Comparison of ENCODE assay signal across 15 cellular contexts in genomic region chr6:33697845-33698244, GRCh38. TPM values are rescaled to one million over a fixed set of nuclear protein-coding genes. Genes with fewer than 3 reads are reported as not detected.
DNase-seq lines count a peak whose midpoint lies in the region; ATAC-seq and TF ChIP-seq lines count a peak whose summit lies in the region.
"Had no signal": no experiment of that assay in that cellular context is flagged by ENCODE, and none has a peak within 500 bp of the region (broad histone marks: within the 10 kb centered on the region; RNA-seq: fewer than 3 reads in every experiment).

No MANE protein-coding gene starts in this region.

- ATAC-seq in heart right ventricle (no peak), left ventricle myocardium superior (no peak), RWPE2 (ENCODE audit: low read depth) (no peak), GM21390 (IDR thresholded peaks at IDR 0.05; ENCODE audit: unreplicated experiment) (no peak)
- ATAC-seq in effector memory CD8-positive, alpha-beta T cell (replicated peaks), result no peak

- H3K36me3 Mint-ChIP-seq in effector memory CD8-positive, alpha-beta T cell (ENCODE audit: insufficient read depth), result peaks cover 17% of the 10 kb centered on the region

- H3K4me1 Mint-ChIP-seq in effector memory CD8-positive, alpha-beta T cell (ENCODE audit: low read depth in 2 of 2), result peaks cover 21 to 50% of the 10 kb centered on the region in 2 donors

- H3K9me3 ChIP-seq in heart right ventricle, result no peaks in the 10 kb centered on the region
- no peaks in the 10 kb centered on the region for H3K9me3 ChIP-seq in RWPE2 (ENCODE audit: severe bottlenecking)
- H3K9me3 ChIP-seq in stomach smooth muscle (ENCODE audit: control insufficient read depth in 2 of 2, low read length in 2 of 2), result no peaks in the 10 kb centered on the region
- H3K9me3 ChIP-seq: BE2C had no signal

- 93 to 98% methylated on average over 10 of the region's 10 CpGs for WGBS in heart right ventricle, 2 donors

- no peak for TF ChIP-seq CTCF in heart right ventricle (IDR thresholded peaks at IDR 0.05)
- no peak for TF ChIP-seq CTCF in RWPE2 (IDR thresholded peaks at IDR 0.05; ENCODE audit: poor library complexity, severe bottlenecking)

- no peak overlapping the region for H3K9ac ChIP-seq in stomach smooth muscle (ENCODE audit: low read length in 2 of 2)

- H3K27ac ChIP-seq in heart right ventricle (peak overlapping the region in 7 of 10 donors; percentile 59 to 88 (median 79)), RWPE2 (ENCODE audit: poor library complexity, severe bottlenecking) (peak overlapping the region; percentile 60), stomach smooth muscle (ENCODE audit: low read length) (peak overlapping the region; percentile 70)

- intact Hi-C loops in heart right ventricle (cut with DNase I) (loop anchor here in 4 of 10 donors (2.0 to 10.0 kb wide), 4 partner anchors 109 to 493 kb away; partner anchors contain the start of genes HSD17B8 (in 1 of the 4), RING1 (in 1 of the 4), RXRB (in 1 of the 4) and SLC39A7 (in 1 of the 4)), left ventricle myocardium superior (cut with micrococcal nuclease) (no loop called here)

- peak overlapping the region in 1 of 2 donors; percentile 74 for H3K4me3 Mint-ChIP-seq in effector memory CD8-positive, alpha-beta T cell

- peak overlapping the region; percentile 94 to 98 for H3K27ac Mint-ChIP-seq in effector memory CD8-positive, alpha-beta T cell

- no peak overlapping the region for H3K4me3 ChIP-seq in heart right ventricle
- H3K4me3 ChIP-seq in RWPE2 (ENCODE audit: severe bottlenecking), result no peak overlapping the region
- no peak overlapping the region for H3K4me3 ChIP-seq in stomach smooth muscle (ENCODE audit: low read length in 2 of 2)

- H3K36me3 ChIP-seq in heart right ventricle (peaks cover 0 to 74% (median 0%) of the 10 kb centered on the region in 9 donors), RWPE2 (ENCODE audit: low read depth) (peaks cover 92% of the 10 kb centered on the region), stomach smooth muscle (ENCODE audit: control insufficient read depth in 2 of 2, insufficient read depth in 2 of 2, low read length in 2 of 2) (peaks cover 2 to 12% of the 10 kb centered on the region in 2 donors)

- peaks cover 43 to 96% (median 73%) of the 10 kb centered on the region in 9 donors for H3K4me1 ChIP-seq in heart right ventricle
- H3K4me1 ChIP-seq in RWPE2 (ENCODE audit: insufficient read depth, poor library complexity, severe bottlenecking), result peaks cover 32% of the 10 kb centered on the region
- peaks cover 35% of the 10 kb centered on the region for H3K4me1 ChIP-seq in stomach smooth muscle (ENCODE audit: control insufficient read depth, insufficient read depth, low read length)

- no peaks in the 10 kb centered on the region for H3K9me3 Mint-ChIP-seq in effector memory CD8-positive, alpha-beta T cell

- DNase-seq in heart right ventricle, result no peak
- no peak for DNase-seq in left ventricle myocardium superior
- no peak for DNase-seq in RWPE2 (ENCODE audit: low spot score)
- DNase-seq in effector memory CD8-positive, alpha-beta T cell, result no peak
- DNase-seq in SKM-1 treated with dmso at 0.1 percent for 144 hours (lab: John Stamatoyannopoulos, UW; ENCODE audit: unreplicated experiment), result no peak
- no peak for DNase-seq in cerebellar nuclear complex (lab: John Stamatoyannopoulos, UW)
- DNase-seq: effector CD4-positive, alpha-beta T cell; NCI-H526 treated with DMSO at 0.1 percent for 48 hours; RPMI8226; stimulated activated CD4-positive, alpha-beta T cell treated with anti-CD3 and anti-CD28 coated beads, Interleukin-2, amount 100 ng/mL, for 24 hours had no signal

- H3K27me3 ChIP-seq in heart right ventricle (no peaks in the 10 kb centered on the region), RWPE2 (ENCODE audit: insufficient read depth, poor library complexity, severe bottlenecking) (no peaks in the 10 kb centered on the region), stomach smooth muscle (ENCODE audit: control insufficient read depth in 1 of 2, insufficient read depth in 2 of 2, low read length in 2 of 2) (no peaks in the 10 kb centered on the region)
- H3K27me3 ChIP-seq: BE2C had no signal

- no peaks in the 10 kb centered on the region for H3K27me3 Mint-ChIP-seq in effector memory CD8-positive, alpha-beta T cell

RNA-seq across cellular contexts. Expression of gene UQCC2, which starts 13.7 kb away (rescaled TPM):
- total RNA-seq in heart right ventricle (100 to 1,000 TPM; 222 to 328 (median 245) TPM), left ventricle myocardium superior (190 TPM)
- polyA plus RNA-seq in heart right ventricle, result 100 to 1,000 TPM; 200 to 598 TPM

RNA-seq across cellular contexts. Expression of gene IP6K3, which starts 48.9 kb away (rescaled TPM):
- 10 to 100 TPM; 15.9 to 55.7 (median 27.5) TPM for total RNA-seq in heart right ventricle
- 10 to 100 TPM; 18.4 to 32.6 TPM for polyA plus RNA-seq in heart right ventricle
- 47.5 TPM for total RNA-seq in left ventricle myocardium superior
- total RNA-seq: frontal cortex, mononuclear cell had no signal
